Comparison of ENCODE assay signal across 16 cellular contexts in the genomic region with DNA sequence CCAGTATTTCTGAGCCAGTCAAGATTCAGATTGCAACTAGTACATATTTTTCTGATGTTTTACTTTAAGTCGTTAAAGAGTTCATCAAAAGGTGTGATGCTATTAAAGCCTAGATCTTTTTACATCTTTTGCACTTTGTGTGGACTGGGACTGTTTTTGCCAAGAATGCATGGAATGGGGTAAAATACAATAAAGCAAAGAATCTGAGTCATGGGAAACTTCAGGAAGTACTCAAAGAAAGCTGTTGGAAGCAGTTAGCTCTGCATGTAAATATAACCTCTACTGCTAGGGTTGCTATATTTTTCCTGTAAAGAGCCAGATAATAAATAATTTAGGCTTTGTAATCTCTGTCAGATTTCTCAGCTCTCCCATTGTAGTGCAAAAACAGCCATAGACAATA. TPM values are rescaled to one million over a fixed set of nuclear protein-coding genes. Genes with fewer than 3 reads are reported as not detected.
A peak's percentile ranks its signal among the peaks of the same experiment; 100 is the strongest.
DNase-seq lines count a peak whose midpoint lies in the region; ATAC-seq, FAIRE-seq and TF ChIP-seq lines count a peak whose summit lies in the region.
"Had no signal": no experiment of that assay in that cellular context is flagged by ENCODE, and none has a peak within 500 bp of the region (broad histone marks: within the 10 kb centered on the region; RNA-seq: fewer than 3 reads in every experiment).

No MANE protein-coding gene starts in this region.

- no peak for ATAC-seq in GM18861 (IDR thresholded peaks at IDR 0.05; ENCODE audit: unreplicated experiment)
- ATAC-seq: left ventricle myocardium superior had no signal

- peak overlapping the region; percentile 7 for H3K4me2 ChIP-seq in keratinocyte (ENCODE audit: control insufficient read depth, extremely low read depth, insufficient read depth, low read depth, low read length)

- H3K4me3 ChIP-seq in A673 (ENCODE audit: low read depth, low read length, poor library complexity, severe bottlenecking) = no peak overlapping the region
- H3K4me3 ChIP-seq in HUES48 (ENCODE audit: low read depth, low read length) = no peak overlapping the region
- H3K4me3 ChIP-seq in astrocyte of the cerebellum (ENCODE audit: low read depth, low read length) = no peak overlapping the region
- no peak overlapping the region for H3K4me3 ChIP-seq in keratinocyte (ENCODE audit: control insufficient read depth in 2 of 3, extremely low read depth in 1 of 3, insufficient read depth in 2 of 3, low read depth in 1 of 3, low read length in 3 of 3)

- POLR2A ChIA-PET in A673 (lab: Charles Lee; ENCODE audit: low non-redundant PET) = no interaction called here

- in situ Hi-C loops in astrocyte of the cerebellum (cut with HindIII; ENCODE audit: low sequenced_read_pairs) = no loop called here

- no peak overlapping the region for H2AFZ ChIP-seq in keratinocyte (ENCODE audit: control insufficient read depth, low read length)

- intact Hi-C loops in A673 (cut with micrococcal nuclease; ENCODE audit: unreplicated experiment) = no loop called here

- H4K20me1 ChIP-seq in keratinocyte (ENCODE audit: control insufficient read depth, extremely low read depth, insufficient read depth, low read length) = no peaks in the 10 kb centered on the region

- peak; percentile 80 for FAIRE-seq in keratinocyte (lab: Jason Lieb, UNC)
- FAIRE-seq: small intestine had no signal

- H3K9me1 ChIP-seq in keratinocyte (ENCODE audit: control insufficient read depth, extremely low read depth, insufficient read depth, low read length) = no peaks in the 10 kb centered on the region

- CTCF ChIA-PET in A673 (lab: Charles Lee) = no interaction called here

- H3K36me3 ChIP-seq in A673 (ENCODE audit: insufficient read depth, low read length, poor library complexity, severe bottlenecking) (peaks cover 23% of the 10 kb centered on the region), HUES48 (ENCODE audit: control insufficient read depth, insufficient read depth, low read length) (peaks cover 69% of the 10 kb centered on the region), keratinocyte (ENCODE audit: control insufficient read depth in 2 of 2, extremely low read depth in 1 of 2, insufficient read depth in 2 of 2, low read length in 2 of 2) (peaks cover 8 to 18% of the 10 kb centered on the region in 2 experiments)

- TF ChIP-seq CTCF in A673 (conservative IDR thresholded peaks at IDR 0.05; ENCODE audit: low read depth, low read length) (no peak), astrocyte of the cerebellum (IDR thresholded peaks at IDR 0.05; ENCODE audit: low read depth, low read length, missing control alignments) (no peak), keratinocyte (optimal IDR thresholded peaks at IDR 0.05 in 1 of 3, IDR thresholded peaks at IDR 0.05 in 1 of 3, conservative IDR thresholded peaks at IDR 0.05 in 1 of 3; ENCODE audit: extremely low read depth in 1 of 3, insufficient read depth in 2 of 3, low read length in 3 of 3) (no peak)

- DNase-seq in A673 (ENCODE audit: low spot score) (peak; percentile 41), astrocyte of the cerebellum (ENCODE audit: low read depth) (peak; percentile 52), keratinocyte (ENCODE audit: low read depth, low spot score) (no peak), NCI-H82 treated with DMSO at 0.1 percent for 48 hours (lab: John Stamatoyannopoulos, UW; ENCODE audit: unreplicated experiment) (no peak)
- DNase-seq in activated CD4-positive, alpha-beta T cell treated with anti-CD3 and anti-CD28 coated beads, Interleukin-2, amount 50 U/mL, for 4 hours = no peak
- DNase-seq in activated effector memory CD4-positive, alpha-beta T cell treated with anti-CD3 and anti-CD28 coated beads, Interleukin-2, amount 50 U/mL, for 16 hours = no peak
- DNase-seq: activated B cell treated with CpG ODN at 0.5 μM for 24 hours, Caco-2, cerebellar nuclear complex, hypothalamus, left ventricle myocardium superior, NCI-H1092 treated with DMSO at 0.1 percent for 48 hours, nephron progenitor cell, small intestine had no signal

- H3K9me3 ChIP-seq in A673 (ENCODE audit: low read depth, low read length, poor library complexity, severe bottlenecking) = no peaks in the 10 kb centered on the region
- no peaks in the 10 kb centered on the region for H3K9me3 ChIP-seq in HUES48 (ENCODE audit: control insufficient read depth, insufficient read depth, low read length)
- no peaks in the 10 kb centered on the region for H3K9me3 ChIP-seq in keratinocyte (ENCODE audit: control insufficient read depth, low read depth, low read length)
- H3K9me3 ChIP-seq: Caco-2 had no signal

- H3K9ac ChIP-seq in HUES48 (ENCODE audit: low read depth, low read length) (no peak overlapping the region), keratinocyte (ENCODE audit: control insufficient read depth, extremely low read depth, insufficient read depth, low read length) (no peak overlapping the region)

- H3K27me3 ChIP-seq in A673 (replicated peaks; ENCODE audit: insufficient read depth, low read depth, low read length, poor library complexity) = no peaks in the 10 kb centered on the region
- H3K27me3 ChIP-seq in HUES48 (ENCODE audit: control insufficient read depth, insufficient read depth, low read length) = no peaks in the 10 kb centered on the region
- no peaks in the 10 kb centered on the region for H3K27me3 ChIP-seq in keratinocyte (ENCODE audit: control insufficient read depth, extremely low read depth, insufficient read depth, low read length)

- H3K79me2 ChIP-seq in keratinocyte (ENCODE audit: control insufficient read depth, insufficient read depth, low read length) = peaks cover 17% of the 10 kb centered on the region

- BruUV-seq in A673 (replicated peaks; lab: Mats Ljungman, UMichigan) = no TSS peak

- dilution Hi-C loops in keratinocyte (cut with MboI; ENCODE audit: extremely low pct_ligation_motif_present, low sequenced_read_pairs) = no loop called here

- H3K27ac ChIP-seq in A673 (ENCODE audit: low read depth, low read length, poor library complexity, severe bottlenecking) = no peak overlapping the region
- H3K27ac ChIP-seq in HUES48 (ENCODE audit: low read depth, low read length) = peak overlapping the region; percentile 83
- no peak overlapping the region for H3K27ac ChIP-seq in keratinocyte (ENCODE audit: control insufficient read depth, insufficient read depth, low read length)

- no peaks in the 10 kb centered on the region for H3K4me1 ChIP-seq in A673 (ENCODE audit: insufficient read depth, low read length, poor library complexity, severe bottlenecking)
- peaks cover 10% of the 10 kb centered on the region; the same call in 1 of the 2 replicates for H3K4me1 ChIP-seq in HUES48 (ENCODE audit: control insufficient read depth, insufficient read depth, low read length)
- H3K4me1 ChIP-seq in keratinocyte (ENCODE audit: control insufficient read depth, extremely low read depth, insufficient read depth, low read length) = peaks cover 33% of the 10 kb centered on the region

RNA-seq across cellular contexts. Expression of a gene that starts 20.9 kb away (rescaled TPM):
- total RNA-seq in A673 (2021) = 271 and 294 TPM in 2 replicates
- polyA plus RNA-seq in keratinocyte = 238 to 276 TPM (median 242 TPM) in 3 replicates
- 147 TPM for polyA plus RNA-seq in keratinocyte (2011; ENCODE audit: low read depth)
- polyA plus RNA-seq in keratinocyte (2011; cell fraction: cytosol; rRNA removed) = 172 and 329 TPM in 2 replicates
- polyA plus RNA-seq in keratinocyte (2011; cell fraction: nucleus; rRNA removed) = 190 and 196 TPM in 2 replicates
- 88.1 and 124 TPM in 2 replicates for polyA plus RNA-seq in keratinocyte (2012; ENCODE audit: low replicate concordance)
- 156 to 320 TPM (median 270 TPM) in 3 replicates for polyA minus RNA-seq in keratinocyte
- 71.7 TPM for polyA minus RNA-seq in keratinocyte (2011; cell fraction: cytosol; rRNA and poly(A)+ RNA removed)
- polyA minus RNA-seq in keratinocyte (2011; cell fraction: nucleus; rRNA and poly(A)+ RNA removed) = 59.4 and 126 TPM in 2 replicates

Comparison
In these comparisons a context has a peak if more than half of its experiments do, and no peak if none do; other contexts are left out.
1. DNase-seq: peak in A673 (single experiment) and astrocyte of the cerebellum (single experiment); none in keratinocyte (single experiment), activated CD4-positive, alpha-beta T cell treated with anti-CD3 and anti-CD28 coated beads, Interleukin-2, amount 50 U/mL, for 4 hours (0 of 2), NCI-H82 treated with DMSO at 0.1 percent for 48 hours (single experiment) and activated effector memory CD4-positive, alpha-beta T cell treated with anti-CD3 and anti-CD28 coated beads, Interleukin-2, amount 50 U/mL, for 16 hours (single experiment).